Comparison of ENCODE assay signal across 22 cellular contexts in genomic region chr15:58629625-58630024, GRCh38.
DNase-seq lines count a peak whose midpoint lies in the region; ATAC-seq and TF ChIP-seq lines count a peak whose summit lies in the region.
"Had no signal": no experiment of that assay in that cellular context is flagged by ENCODE, and none has a peak within 500 bp of the region (broad histone marks: within the 10 kb centered on the region; RNA-seq: fewer than 3 reads in every experiment).

No MANE protein-coding gene starts in this region.

- H3K4me1 Mint-ChIP-seq in CD4-positive, alpha-beta T cell (ENCODE audit: low read depth), result peaks cover 63% of the 10 kb centered on the region
- peaks cover 52% of the 10 kb centered on the region for H3K4me1 Mint-ChIP-seq in central memory CD8-positive, alpha-beta T cell
- H3K4me1 Mint-ChIP-seq in natural killer cell treated with Interleukin-12 subunit alpha and Interleukin-12 subunit beta and Interleukin-15 and Interleukin-18, amount 100 ng/mL, for 72 hours (ENCODE audit: low read depth in 2 of 2), result peaks cover 39 to 46% of the 10 kb centered on the region in 2 donors
- no peaks in the 10 kb centered on the region for H3K4me1 Mint-ChIP-seq in glutamatergic neuron (ENCODE audit: low read depth, unreplicated experiment)
- H3K4me1 Mint-ChIP-seq: neural progenitor cell had no signal

- no peak overlapping the region for H3K4me3 ChIP-seq in Karpas-422 (ENCODE audit: low read length)
- H3K4me3 ChIP-seq: neural progenitor cell, prostate gland had no signal

- CTCF ChIA-PET in CD4-positive, alpha-beta T cell (lab: Charles Lee), result interaction anchor here (0.6 kb wide), 1 partner anchor 67 kb away, joined by 3 read pairs; no protein-coding TSS in a partner anchor

- H3K4me3 Mint-ChIP-seq in CD4-positive, alpha-beta T cell, result peak overlapping the region; percentile 89
- H3K4me3 Mint-ChIP-seq in central memory CD8-positive, alpha-beta T cell, result no peak overlapping the region
- H3K4me3 Mint-ChIP-seq in natural killer cell treated with Interleukin-12 subunit alpha and Interleukin-12 subunit beta and Interleukin-15 and Interleukin-18, amount 100 ng/mL, for 72 hours, result no peak overlapping the region
- no peak overlapping the region for H3K4me3 Mint-ChIP-seq in glutamatergic neuron (ENCODE audit: unreplicated experiment)
- H3K4me3 Mint-ChIP-seq: activated B cell treated with CpG ODN at 0.5 μM for 24 hours, neural progenitor cell had no signal

- no peak overlapping the region for H2AFZ ChIP-seq in Karpas-422 (ENCODE audit: low read length)
- H2AFZ ChIP-seq: neural progenitor cell had no signal

- peaks cover 45% of the 10 kb centered on the region for H3K36me3 ChIP-seq in Karpas-422 (ENCODE audit: insufficient read depth, low read length)
- H3K36me3 ChIP-seq: prostate gland had no signal

- H3K27me3 Mint-ChIP-seq in CD4-positive, alpha-beta T cell, result no peaks in the 10 kb centered on the region
- H3K27me3 Mint-ChIP-seq in central memory CD8-positive, alpha-beta T cell, result no peaks in the 10 kb centered on the region
- H3K27me3 Mint-ChIP-seq in natural killer cell treated with Interleukin-12 subunit alpha and Interleukin-12 subunit beta and Interleukin-15 and Interleukin-18, amount 100 ng/mL, for 72 hours, result no peaks in the 10 kb centered on the region
- H3K27me3 Mint-ChIP-seq in glutamatergic neuron (ENCODE audit: unreplicated experiment), result no peaks in the 10 kb centered on the region
- H3K27me3 Mint-ChIP-seq: activated B cell treated with CpG ODN at 0.5 μM for 24 hours; activated CD4-positive, alpha-beta memory T cell treated with anti-CD3 and anti-CD28 coated beads for 36 hours had no signal

- H3K36me3 Mint-ChIP-seq in CD4-positive, alpha-beta T cell (ENCODE audit: low read depth), result peaks cover 70% of the 10 kb centered on the region
- H3K36me3 Mint-ChIP-seq in central memory CD8-positive, alpha-beta T cell (ENCODE audit: insufficient read depth), result peaks cover 8% of the 10 kb centered on the region
- H3K36me3 Mint-ChIP-seq in natural killer cell treated with Interleukin-12 subunit alpha and Interleukin-12 subunit beta and Interleukin-15 and Interleukin-18, amount 100 ng/mL, for 72 hours, result peaks cover 20% of the 10 kb centered on the region
- H3K36me3 Mint-ChIP-seq in glutamatergic neuron (ENCODE audit: unreplicated experiment), result peaks cover 10% of the 10 kb centered on the region

- TF ChIP-seq CTCF in CD4-positive, alpha-beta T cell (IDR thresholded peaks at IDR 0.05), result no peak
- no peak for TF ChIP-seq CTCF in glutamatergic neuron (IDR thresholded peaks at IDR 0.05; ENCODE audit: partially characterized antibody, unreplicated experiment)

- H3K4me1 ChIP-seq in Karpas-422 (ENCODE audit: low read length), result peaks cover 16% of the 10 kb centered on the region
- H3K4me1 ChIP-seq: neural progenitor cell had no signal

- no peak for ATAC-seq in CD4-positive, alpha-beta T cell (ENCODE audit: poor library complexity)
- ATAC-seq in central memory CD8-positive, alpha-beta T cell (replicated peaks; ENCODE audit: extremely low read depth, poor library complexity, severe bottlenecking), result no peak
- ATAC-seq in natural killer cell treated with Interleukin-12 subunit alpha and Interleukin-12 subunit beta and Interleukin-15 and Interleukin-18, amount 100 ng/mL, for 72 hours, result no peak
- ATAC-seq: left lung had no signal

- H3K9me2 ChIP-seq in Karpas-422 (replicated peaks; ENCODE audit: insufficient read depth, low read length), result no peaks in the 10 kb centered on the region

- no peak overlapping the region for H3K27ac ChIP-seq in CD4-positive, alpha-beta T cell (ENCODE audit: low read depth, low read length)
- H3K27ac ChIP-seq in Karpas-422 (ENCODE audit: low read length), result no peak overlapping the region
- H3K27ac ChIP-seq: neural progenitor cell had no signal

- DNase-seq in CD4-positive, alpha-beta T cell, result no peak
- DNase-seq in Karpas-422 (no peak), HCEC 1CT (no peak), NCI-H524 (lab: John Stamatoyannopoulos, UW) (no peak), glutamatergic neuron (no peak)
- DNase-seq in central memory CD8-positive, alpha-beta T cell (ENCODE audit: low spot score in 2 of 2), result no peak
- DNase-seq in natural killer cell treated with Interleukin-12 subunit alpha and Interleukin-12 subunit beta and Interleukin-15 and Interleukin-18, amount 100 ng/mL, for 72 hours (ENCODE audit: low spot score), result no peak
- DNase-seq: activated B cell treated with CpG ODN at 0.5 μM for 24 hours; activated CD4-positive, alpha-beta memory T cell treated with anti-CD3 and anti-CD28 coated beads for 36 hours; activated gamma-delta T cell; activated T-cell treated with anti-CD3 and anti-CD28 coated beads for 4 hours; amniotic stem cell; COR-L47; cortex of kidney; DMS79 treated with DMSO at 0.1 percent for 48 hours; left lung; NCI-H1436; NCI-H510A; NK-92 treated with Interleukin-12 subunit alpha and Interleukin-12 subunit beta, amount 100 ng/mL, for 24 hours; T-helper 9 cell had no signal

- no peaks in the 10 kb centered on the region for H3K9me3 Mint-ChIP-seq in CD4-positive, alpha-beta T cell
- H3K9me3 Mint-ChIP-seq in central memory CD8-positive, alpha-beta T cell, result no peaks in the 10 kb centered on the region
- H3K9me3 Mint-ChIP-seq in natural killer cell treated with Interleukin-12 subunit alpha and Interleukin-12 subunit beta and Interleukin-15 and Interleukin-18, amount 100 ng/mL, for 72 hours, result no peaks in the 10 kb centered on the region
- peaks cover 2% of the 10 kb centered on the region for H3K9me3 Mint-ChIP-seq in glutamatergic neuron (ENCODE audit: unreplicated experiment)
- H3K9me3 Mint-ChIP-seq: activated B cell treated with CpG ODN at 0.5 μM for 24 hours; activated CD4-positive, alpha-beta memory T cell treated with anti-CD3 and anti-CD28 coated beads for 36 hours; neural progenitor cell had no signal

- no peaks in the 10 kb centered on the region for H3K9me3 ChIP-seq in CD4-positive, alpha-beta T cell (ENCODE audit: control insufficient read depth, low read length)
- H3K9me3 ChIP-seq in Karpas-422 (ENCODE audit: low read length), result no peaks in the 10 kb centered on the region
- H3K9me3 ChIP-seq: left lung, prostate gland had no signal

- H3K79me2 ChIP-seq in Karpas-422 (ENCODE audit: low read length), result peaks cover 76% of the 10 kb centered on the region

- H3K9ac ChIP-seq in Karpas-422 (ENCODE audit: low read length), result no peak overlapping the region
- H3K9ac ChIP-seq: neural progenitor cell had no signal

- H3K27ac Mint-ChIP-seq in CD4-positive, alpha-beta T cell, result peak overlapping the region; percentile 98
- H3K27ac Mint-ChIP-seq in central memory CD8-positive, alpha-beta T cell (ENCODE audit: low read depth), result peak overlapping the region; percentile 96
- peak overlapping the region; percentile 93 to 98 for H3K27ac Mint-ChIP-seq in natural killer cell treated with Interleukin-12 subunit alpha and Interleukin-12 subunit beta and Interleukin-15 and Interleukin-18, amount 100 ng/mL, for 72 hours
- no peak overlapping the region for H3K27ac Mint-ChIP-seq in glutamatergic neuron (ENCODE audit: unreplicated experiment)
- H3K27ac Mint-ChIP-seq: neural progenitor cell had no signal

- H3K4me2 ChIP-seq in Karpas-422 (ENCODE audit: low read depth, low read length, poor library complexity, severe bottlenecking), result peak overlapping the region; percentile 73
- H3K4me2 ChIP-seq: neural progenitor cell had no signal

- H4K20me1 ChIP-seq in Karpas-422 (ENCODE audit: insufficient read depth, low read depth, low read length), result no peaks in the 10 kb centered on the region

- no peaks in the 10 kb centered on the region for H3K27me3 ChIP-seq in CD4-positive, alpha-beta T cell (ENCODE audit: control insufficient read depth, insufficient read depth, low read length)
- no peaks in the 10 kb centered on the region for H3K27me3 ChIP-seq in Karpas-422 (ENCODE audit: low read length)
- H3K27me3 ChIP-seq: left lung, neural progenitor cell had no signal

- intact Hi-C loops in CD4-positive, alpha-beta T cell (cut with DNase I, micrococcal nuclease), result no loop called here

- POLR2A ChIA-PET in CD4-positive, alpha-beta T cell (lab: Charles Lee), result interaction anchor here (0.7 to 1.2 kb wide), 3 partner anchors 10 to 141 kb away, joined by 3 to 6 read pairs (median 3); partner anchors contain the start of gene MINDY2
